24 cellular contexts compared by ENCODE assay signal in genomic region chr3:195568630-195569029, GRCh38. TPM values are rescaled to one million over a fixed set of nuclear protein-coding genes. Genes with fewer than 3 reads are reported as not detected.
DNase-seq lines count a peak whose midpoint lies in the region; ATAC-seq and TF ChIP-seq lines count a peak whose summit lies in the region.
"Had no signal": no experiment of that assay in that cellular context is flagged by ENCODE, and none has a peak within 500 bp of the region (broad histone marks: within the 10 kb centered on the region; RNA-seq: fewer than 3 reads in every experiment).

No MANE protein-coding gene starts in this region.

- intact Hi-C loops in right cardiac atrium (cut with DNase I) (loop anchor here in 1 of 4 donors (10.0 kb wide), 1 partner anchor 276 kb away; no protein-coding TSS in a partner anchor), OCI-LY7 (cut with micrococcal nuclease; ENCODE audit: unreplicated experiment) (no loop called here)

- CTCF ChIA-PET in OCI-LY7 (lab: Charles Lee; ENCODE audit: unreplicated experiment): interaction anchor here (0.6 kb wide), 1 partner anchor 46 kb away, joined by 3 read pairs; no protein-coding TSS in a partner anchor

- no peak for DNase-seq in right atrium auricular region (ENCODE audit: low spot score)
- DNase-seq in right cardiac atrium: no peak
- DNase-seq in OCI-LY7 (ENCODE audit: low spot score): peak; percentile 47
- DNase-seq in naive B cell: no peak
- DNase-seq in NCI-H524 treated with DMSO at 0.1 percent for 48 hours (lab: John Stamatoyannopoulos, UW): no peak
- no peak for DNase-seq in T-helper 9 cell
- DNase-seq in NCI-H2171 (lab: John Stamatoyannopoulos, UW): no peak
- DNase-seq: ACHN; AML-193; CD4-positive, alpha-beta T cell; CD8-positive, alpha-beta memory T cell; DMS 273 treated with DMSO at 0.1 percent for 48 hours; DMS79; EL; GDM1; H9; HFFc6 had no signal

- H3K9me2 ChIP-seq in OCI-LY7 (ENCODE audit: insufficient read depth, low read length): no peaks in the 10 kb centered on the region

- ATAC-seq in right cardiac atrium (no peak), naive B cell (ENCODE audit: low read depth in 2 of 2) (peak; percentile 27 to 56)
- ATAC-seq in stimulated activated memory B cell treated with anti-CD40 and anti-IgM and Interleukin-4, amounts not matched to agents 10 μg/mL and 1 μg/mL and 100 μg/mL, for 72 hours: no peak
- ATAC-seq: A549, GM12878, GM23338, HCT116 had no signal

- POLR2A ChIA-PET in OCI-LY7 (lab: Charles Lee): interaction anchor here (0.6 to 1.7 kb wide), 2 partner anchors 13 to 316 kb away, joined by 4 to 9 read pairs; no protein-coding TSS in a partner anchor

- no peak overlapping the region for H3K4me3 ChIP-seq in right atrium auricular region
- no peak overlapping the region for H3K4me3 ChIP-seq in right cardiac atrium (ENCODE audit: low read length)
- no peak overlapping the region for H3K4me3 ChIP-seq in OCI-LY7 (ENCODE audit: low read depth, low read length, poor library complexity, severe bottlenecking)
- H3K4me3 ChIP-seq: A549, GM12878, GM23338 had no signal

- H3K36me3 ChIP-seq in right atrium auricular region: no peaks in the 10 kb centered on the region
- H3K36me3 ChIP-seq in OCI-LY7 (ENCODE audit: insufficient read depth, low read length): no peaks in the 10 kb centered on the region

- H3K27me3 ChIP-seq in right atrium auricular region: no peaks in the 10 kb centered on the region
- no peaks in the 10 kb centered on the region for H3K27me3 ChIP-seq in right cardiac atrium (ENCODE audit: control insufficient read depth, insufficient read depth)

- H3K36me3 Mint-ChIP-seq in naive B cell: no peaks in the 10 kb centered on the region
- H3K36me3 Mint-ChIP-seq in stimulated activated memory B cell treated with anti-CD40 and anti-IgM and Interleukin-4, amounts not matched to agents 10 μg/mL and 1 μg/mL and 100 μg/mL, for 72 hours: no peaks in the 10 kb centered on the region
- H3K36me3 Mint-ChIP-seq: CD14-positive monocyte had no signal

- H4K20me1 ChIP-seq in OCI-LY7 (ENCODE audit: insufficient read depth, low read length): no peaks in the 10 kb centered on the region

- TF ChIP-seq CTCF in right atrium auricular region (IDR thresholded peaks at IDR 0.05) (no peak), OCI-LY7 (conservative IDR thresholded peaks at IDR 0.05; ENCODE audit: low read length) (no peak)

- H3K9me3 Mint-ChIP-seq in naive B cell: no peaks in the 10 kb centered on the region
- no peaks in the 10 kb centered on the region for H3K9me3 Mint-ChIP-seq in stimulated activated memory B cell treated with anti-CD40 and anti-IgM and Interleukin-4, amounts not matched to agents 10 μg/mL and 1 μg/mL and 100 μg/mL, for 72 hours
- H3K9me3 Mint-ChIP-seq: CD4-positive, alpha-beta T cell; CD8-positive, alpha-beta memory T cell; HFFc6 had no signal

- peaks cover 0 to 13% (median 6%) of the 10 kb centered on the region in 3 donors for H3K27me3 Mint-ChIP-seq in naive B cell
- peaks cover 7% of the 10 kb centered on the region for H3K27me3 Mint-ChIP-seq in stimulated activated memory B cell treated with anti-CD40 and anti-IgM and Interleukin-4, amounts not matched to agents 10 μg/mL and 1 μg/mL and 100 μg/mL, for 72 hours
- H3K27me3 Mint-ChIP-seq: CD4-positive, alpha-beta T cell had no signal

- peaks cover 13 to 16% (median 14%) of the 10 kb centered on the region in 3 donors for H3K4me1 Mint-ChIP-seq in naive B cell
- H3K4me1 Mint-ChIP-seq in stimulated activated memory B cell treated with anti-CD40 and anti-IgM and Interleukin-4, amounts not matched to agents 10 μg/mL and 1 μg/mL and 100 μg/mL, for 72 hours: peaks cover 24% of the 10 kb centered on the region

- peak overlapping the region in 1 of 6 donors; percentile 60 for H3K27ac Mint-ChIP-seq in naive B cell
- H3K27ac Mint-ChIP-seq in stimulated activated memory B cell treated with anti-CD40 and anti-IgM and Interleukin-4, amounts not matched to agents 10 μg/mL and 1 μg/mL and 100 μg/mL, for 72 hours: peak overlapping the region; percentile 41
- H3K27ac Mint-ChIP-seq: CD14-positive monocyte; CD4-positive, alpha-beta T cell; GM23338; H9; HFFc6 had no signal

- no peak overlapping the region for H3K4me3 Mint-ChIP-seq in naive B cell
- H3K4me3 Mint-ChIP-seq in stimulated activated memory B cell treated with anti-CD40 and anti-IgM and Interleukin-4, amounts not matched to agents 10 μg/mL and 1 μg/mL and 100 μg/mL, for 72 hours: no peak overlapping the region
- H3K4me3 Mint-ChIP-seq: CD4-positive, alpha-beta T cell; CD8-positive, alpha-beta memory T cell; GM23338; H9; HFFc6 had no signal

- H3K4me2 ChIP-seq in OCI-LY7 (ENCODE audit: low read length): peak overlapping the region; percentile 37
- H3K4me2 ChIP-seq: A549, GM23338 had no signal

- peak overlapping the region; percentile 68; the same call in 1 of the 2 replicates for H2AFZ ChIP-seq in OCI-LY7 (ENCODE audit: low read length)
- H2AFZ ChIP-seq: GM23338 had no signal

- WGBS in right cardiac atrium: 87% methylated on average over 5 of the region's 5 CpGs

- BruUV-seq in OCI-LY7 (replicated peaks; lab: Mats Ljungman, UMichigan): no TSS peak

- H3K27ac ChIP-seq in right atrium auricular region (peak overlapping the region; percentile 46 to 77), right cardiac atrium (ENCODE audit: low read length) (no peak overlapping the region), OCI-LY7 (ENCODE audit: low read depth, low read length, poor library complexity, severe bottlenecking) (no peak overlapping the region)
- H3K27ac ChIP-seq: 22Rv1, A549 had no signal

- H3K9me3 ChIP-seq in right atrium auricular region: no peaks in the 10 kb centered on the region
- H3K9me3 ChIP-seq in right cardiac atrium (ENCODE audit: control insufficient read depth, low read length): no peaks in the 10 kb centered on the region
- H3K9me3 ChIP-seq in OCI-LY7 (ENCODE audit: low read length): no peaks in the 10 kb centered on the region
- H3K9me3 ChIP-seq: A549 had no signal

- no peaks in the 10 kb centered on the region for H3K79me2 ChIP-seq in OCI-LY7 (ENCODE audit: insufficient read depth, low read depth, low read length)

- peaks cover 0 to 34% of the 10 kb centered on the region in 2 donors for H3K4me1 ChIP-seq in right atrium auricular region
- H3K4me1 ChIP-seq in right cardiac atrium (ENCODE audit: control insufficient read depth, insufficient read depth, low read length): peaks cover 3% of the 10 kb centered on the region
- peaks cover 29% of the 10 kb centered on the region for H3K4me1 ChIP-seq in OCI-LY7 (ENCODE audit: insufficient read depth, low read length, poor library complexity, severe bottlenecking)

RNA-seq across cellular contexts. Expression of gene APOD, which starts 15.1 kb away (rescaled TPM):
- total RNA-seq in right atrium auricular region (10 to 100 TPM; 79.6 to 93.2 TPM), right cardiac atrium (10 to 100 TPM; 31.8 to 45.9 (median 40.8) TPM), OCI-LY7 (2022) (not detected in 2 replicates)
- polyA plus RNA-seq in right cardiac atrium (174 TPM), naive B cell (ENCODE audit: low read depth in 6 of 6) (1 to 10 TPM in 3 of 6 donors, under 1 TPM in 2, not detected in 1; 0.25 to 3.5 (median 1.9) TPM)
- total RNA-seq in OCI-LY7 (2014; rRNA removed; shearing (Covaris generic)): not detected in 2 replicates
- total RNA-seq: CD4-positive, alpha-beta T cell; GM23338; H9 had no signal
- polyA plus RNA-seq: CD14-positive monocyte; CD8-positive, alpha-beta memory T cell; GM23338 had no signal

RNA-seq across cellular contexts. Expression of gene PPP1R2, which starts 25.5 kb away (rescaled TPM):
- total RNA-seq in right atrium auricular region: 10 to 100 TPM; 43.4 to 49.4 TPM
- total RNA-seq in right cardiac atrium: 10 to 100 TPM; 44.7 to 52.4 (median 46.7) TPM
- 31.1 TPM for polyA plus RNA-seq in right cardiac atrium
- total RNA-seq in OCI-LY7 (2014; rRNA removed; shearing (Covaris generic)): 239 and 294 TPM in 2 replicates
- 86.5 and 91.9 TPM in 2 replicates for total RNA-seq in OCI-LY7 (2022)
- polyA plus RNA-seq in naive B cell (ENCODE audit: low read depth in 6 of 6): 100 to 1,000 TPM; 171 to 265 (median 214) TPM

Comparison
In these comparisons a context has a peak if more than half of its experiments do, and no peak if none do; other contexts are left out.
1. H3K27ac ChIP-seq: peak in right atrium auricular region (2 of 2); none in right cardiac atrium (single experiment) and OCI-LY7 (single experiment).
2. ATAC-seq: peak in naive B cell (2 of 2); none in right cardiac atrium (0 of 2) and stimulated activated memory B cell treated with anti-CD40 and anti-IgM and Interleukin-4, amounts not matched to agents 10 μg/mL and 1 μg/mL and 100 μg/mL, for 72 hours (single experiment).
3. RNA of gene APOD, which starts 15.1 kb away (total RNA-seq): 79.6 to 93.2 TPM in right atrium auricular region and 31.8 to 45.9 TPM in right cardiac atrium; not detected in OCI-LY7; every median in the first group is over 10 times any median in the second.